In genomic region chr9:5628183-5628529, GRCh38 we compare ENCODE assay signal across 8 cellular contexts. TPM values are rescaled to one million over a fixed set of nuclear protein-coding genes. Genes with fewer than 3 reads are reported as not detected.
DNase-seq lines count a peak whose midpoint lies in the region; ATAC-seq, FAIRE-seq and TF ChIP-seq lines count a peak whose summit lies in the region.

No MANE protein-coding gene starts in this region.

- H3K4me3 Mint-ChIP-seq in T-helper 1 cell treated with Interleukin-12 subunit alpha and Interleukin-12 subunit beta and Interleukin-4 antibody, amounts not matched to agents 30 μg/mL and 1 μg/mL, for 36 hours: peak overlapping the region; percentile 99
- peak overlapping the region; percentile 98 for H3K4me3 Mint-ChIP-seq in activated naive CD8-positive, alpha-beta T cell

- H3K9me3 Mint-ChIP-seq in T-helper 1 cell treated with Interleukin-12 subunit alpha and Interleukin-12 subunit beta and Interleukin-4 antibody, amounts not matched to agents 30 μg/mL and 1 μg/mL, for 36 hours: no peaks in the 10 kb centered on the region
- H3K9me3 Mint-ChIP-seq in activated naive CD8-positive, alpha-beta T cell (ENCODE audit: low read depth): no peaks in the 10 kb centered on the region

- H3K27me3 ChIP-seq in suprapubic skin: no peaks in the 10 kb centered on the region

- FAIRE-seq in kidney (lab: Jason Lieb, UNC): no peak

- H3K9me3 ChIP-seq in kidney (ENCODE audit: control insufficient read depth in 1 of 2, low read length in 2 of 2) (no peaks in the 10 kb centered on the region), suprapubic skin (no peaks in the 10 kb centered on the region)

- intact Hi-C loops in kidney (cut with DNase I): no loop called here

- H3K27ac ChIP-seq in kidney (ENCODE audit: low read depth in 2 of 2, low read length in 2 of 2) (peak overlapping the region; percentile 88 to 96), suprapubic skin (peak overlapping the region; percentile 99)

- peaks cover 6% of the 10 kb centered on the region for H3K36me3 Mint-ChIP-seq in T-helper 1 cell treated with Interleukin-12 subunit alpha and Interleukin-12 subunit beta and Interleukin-4 antibody, amounts not matched to agents 30 μg/mL and 1 μg/mL, for 36 hours (ENCODE audit: low read depth)
- peaks cover 2% of the 10 kb centered on the region for H3K36me3 Mint-ChIP-seq in activated naive CD8-positive, alpha-beta T cell

- no peak for TF ChIP-seq POLR2A in suprapubic skin (IDR thresholded peaks at IDR 0.05)

- H3K4me3 ChIP-seq in kidney (ENCODE audit: low read length in 2 of 2): peak overlapping the region; percentile 63 to 88
- peak overlapping the region; percentile 93 for H3K4me3 ChIP-seq in suprapubic skin

- TF ChIP-seq CTCF in kidney (IDR thresholded peaks at IDR 0.05; ENCODE audit: borderline replicate concordance, extremely low read depth, insufficient read depth): no peak
- TF ChIP-seq CTCF in suprapubic skin (IDR thresholded peaks at IDR 0.05): no peak

- 3% methylated on average over 7 of the region's 7 CpGs for WGBS in suprapubic skin

- DNase-seq in T-helper 1 cell (no peak), kidney (no peak), suprapubic skin (ENCODE audit: low spot score in 2 of 2) (no peak), Kasumi-1 (lab: John Stamatoyannopoulos, UW) (no peak), iPS-NIHi7 (ENCODE audit: extremely low spot score) (no peak)

- TF ChIP-seq EP300 in suprapubic skin (IDR thresholded peaks at IDR 0.05): no peak

- H3K4me1 Mint-ChIP-seq in T-helper 1 cell treated with Interleukin-12 subunit alpha and Interleukin-12 subunit beta and Interleukin-4 antibody, amounts not matched to agents 30 μg/mL and 1 μg/mL, for 36 hours (ENCODE audit: low read depth): peaks cover 52% of the 10 kb centered on the region
- peaks cover 69% of the 10 kb centered on the region for H3K4me1 Mint-ChIP-seq in activated naive CD8-positive, alpha-beta T cell (ENCODE audit: low read depth)

- peak overlapping the region; percentile 99 for H3K27ac Mint-ChIP-seq in T-helper 1 cell treated with Interleukin-12 subunit alpha and Interleukin-12 subunit beta and Interleukin-4 antibody, amounts not matched to agents 30 μg/mL and 1 μg/mL, for 36 hours
- H3K27ac Mint-ChIP-seq in activated naive CD8-positive, alpha-beta T cell: peak overlapping the region; percentile 97

- peak overlapping the region; percentile 51 to 68 for H3K9ac ChIP-seq in kidney (ENCODE audit: low read length in 2 of 2)

- no peak for ATAC-seq in esophagus mucosa

- H3K27me3 Mint-ChIP-seq in T-helper 1 cell treated with Interleukin-12 subunit alpha and Interleukin-12 subunit beta and Interleukin-4 antibody, amounts not matched to agents 30 μg/mL and 1 μg/mL, for 36 hours (ENCODE audit: low read depth): no peaks in the 10 kb centered on the region
- no peaks in the 10 kb centered on the region for H3K27me3 Mint-ChIP-seq in activated naive CD8-positive, alpha-beta T cell

- H3K36me3 ChIP-seq in kidney (ENCODE audit: control insufficient read depth in 1 of 2, insufficient read depth in 2 of 2, low read length in 2 of 2) (no peaks in the 10 kb centered on the region), suprapubic skin (no peaks in the 10 kb centered on the region)

- H3K4me1 ChIP-seq in kidney (ENCODE audit: control insufficient read depth in 1 of 2, insufficient read depth in 1 of 2, low read depth in 1 of 2, low read length in 2 of 2): peaks cover 2 to 12% of the 10 kb centered on the region in 2 donors
- H3K4me1 ChIP-seq in suprapubic skin: peaks cover 63% of the 10 kb centered on the region

RNA-seq across cellular contexts. Expression of gene RIC1, which starts 0.8 kb away (rescaled TPM):
- 21.1 TPM for total RNA-seq in kidney
- polyA plus RNA-seq in kidney (ENCODE audit: insufficient read depth, low read depth, low replicate concordance): 2.9 TPM
- 10 to 100 TPM; 40.5 to 76.0 (median 43.4) TPM for total RNA-seq in suprapubic skin
- 14.1 TPM for total RNA-seq in esophagus mucosa
